Comparison of ENCODE assay signal across 10 cellular contexts in genomic region chr4:114807357-114807756, GRCh38.
DNase-seq lines count a peak whose midpoint lies in the region; ATAC-seq and TF ChIP-seq lines count a peak whose summit lies in the region.
"Had no signal": no experiment of that assay in that cellular context is flagged by ENCODE, and none has a peak within 500 bp of the region (broad histone marks: within the 10 kb centered on the region; RNA-seq: fewer than 3 reads in every experiment).

No MANE protein-coding gene starts in this region.

- no peak overlapping the region for H3K27ac ChIP-seq in OCI-LY3 (ENCODE audit: low read length)
- H3K27ac ChIP-seq in caudate nucleus (ENCODE audit: low read depth, low read length) = no peak overlapping the region

- no peak for TF ChIP-seq CTCF in OCI-LY3 (IDR thresholded peaks at IDR 0.05; ENCODE audit: low read depth, low read length)

- H3K4me1 ChIP-seq in OCI-LY3 (ENCODE audit: low read length) = peaks cover 4% of the 10 kb centered on the region; the same call in 1 of the 2 replicates

- intact Hi-C loops in Right ventricle myocardium inferior (cut with DNase I) = no loop called here

- no peak overlapping the region for H3K9ac ChIP-seq in OCI-LY3 (ENCODE audit: low read length)

- H2AFZ ChIP-seq in OCI-LY3 (ENCODE audit: low read depth, low read length) = peak overlapping the region; percentile 98

- ATAC-seq in GM18867 (IDR thresholded peaks at IDR 0.05; ENCODE audit: unreplicated experiment) (peak; percentile 15), GM21381 (IDR thresholded peaks at IDR 0.05; ENCODE audit: unreplicated experiment) (peak; percentile 7), HG02884 (IDR thresholded peaks at IDR 0.05; ENCODE audit: unreplicated experiment) (peak; percentile 13), Right ventricle myocardium inferior (no peak)

- no peaks in the 10 kb centered on the region for H3K27me3 ChIP-seq in OCI-LY3 (ENCODE audit: low read depth, low read length)

- peak overlapping the region; percentile 90 for H3K4me2 ChIP-seq in OCI-LY3 (ENCODE audit: low read length)

- DNase-seq in activated naive CD4-positive, alpha-beta T cell treated with Interleukin-2 at 50 U/mL for 16 hours = no peak
- DNase-seq in NCI-H2227 treated with DMSO at 0.1 percent for 48 hours (lab: John Stamatoyannopoulos, UW) (no peak), Right ventricle myocardium inferior (ENCODE audit: missing footprints) (no peak), caudate nucleus (lab: John Stamatoyannopoulos, UW) (no peak)
- DNase-seq: GDM1, NCI-H774 had no signal

- H3K79me2 ChIP-seq in OCI-LY3 (ENCODE audit: low read length) = no peaks in the 10 kb centered on the region

- no peaks in the 10 kb centered on the region for H3K9me3 ChIP-seq in OCI-LY3 (ENCODE audit: insufficient read depth, low read length)

- no peaks in the 10 kb centered on the region for H3K36me3 ChIP-seq in OCI-LY3 (replicated peaks; ENCODE audit: low read depth, low read length)

- no peaks in the 10 kb centered on the region for H4K20me1 ChIP-seq in OCI-LY3 (ENCODE audit: insufficient read depth, low read length)

- peak overlapping the region; percentile 75; the same call in 1 of the 2 replicates for H3K4me3 ChIP-seq in OCI-LY3 (ENCODE audit: low read length)
